In genomic region chr22:37454857-37455686, GRCh38 we compare ENCODE assay signal across 11 cellular contexts. TPM values are rescaled to one million over a fixed set of nuclear protein-coding genes. Genes with fewer than 3 reads are reported as not detected.
DNase-seq lines count a peak whose midpoint lies in the region; FAIRE-seq and TF ChIP-seq lines count a peak whose summit lies in the region.
"Had no signal": no experiment of that assay in that cellular context is flagged by ENCODE, and none has a peak within 500 bp of the region (broad histone marks: within the 10 kb centered on the region; RNA-seq: fewer than 3 reads in every experiment).

No MANE protein-coding gene starts in this region.

- no peak for TF ChIP-seq CTCF in epithelial cell of proximal tubule (conservative IDR thresholded peaks at IDR 0.05; ENCODE audit: low read depth, low read length)

- WGBS in trophoblast cell (ENCODE audit: extremely low coverage, insufficient coverage, insufficient read length) = no CpG with 5 or more reads among the region's 21 CpGs

- H3K9me3 ChIP-seq in trophoblast cell (ENCODE audit: insufficient read depth, low read depth, low read length) = no peaks in the 10 kb centered on the region

- H2BK12ac ChIP-seq in trophoblast cell (ENCODE audit: low read length) = no peak overlapping the region

- no peak overlapping the region for H2AK5ac ChIP-seq in trophoblast cell (ENCODE audit: low read length)

- H3K4me3 ChIP-seq in epithelial cell of proximal tubule (ENCODE audit: low read depth, low read length) (no peak overlapping the region), trophoblast cell (ENCODE audit: low read depth, low read length) (no peak overlapping the region)

- no peak overlapping the region for H4K91ac ChIP-seq in trophoblast cell (ENCODE audit: low read depth, low read length)

- DNase-seq in DMS153 (lab: John Stamatoyannopoulos, UW) (peak; percentile 19), DMS153 treated with DMSO at 0.1 percent for 48 hours (lab: John Stamatoyannopoulos, UW; ENCODE audit: unreplicated experiment) (no peak), RCC 7860 (ENCODE audit: low spot score) (peak; percentile 94), epithelial cell of proximal tubule (ENCODE audit: low read depth) (peak; percentile 87), trophoblast cell (peak; percentile 44 to 71), NK-92 (lab: John Stamatoyannopoulos, UW; ENCODE audit: unreplicated experiment) (no peak)
- DNase-seq in activated naive CD4-positive, alpha-beta T cell treated with Interleukin-2 at 50 U/mL for 16 hours = no peak
- DNase-seq in activated CD4-positive, alpha-beta T cell treated with anti-CD3 and anti-CD28 coated beads for 48 hours = no peak
- DNase-seq: activated B cell treated with CpG ODN at 0.5 μM for 24 hours had no signal

- H2BK5ac ChIP-seq in trophoblast cell (ENCODE audit: low read depth, low read length, poor library complexity) = no peak overlapping the region

- no peak overlapping the region for H3K23ac ChIP-seq in trophoblast cell (ENCODE audit: low read length)

- H4K8ac ChIP-seq in trophoblast cell (ENCODE audit: low read depth, low read length) = no peak overlapping the region

- H3K4me1 ChIP-seq in trophoblast cell (ENCODE audit: control insufficient read depth in 1 of 2, insufficient read depth in 2 of 2, low read length in 2 of 2) = no peaks in the 10 kb centered on the region

- no peak overlapping the region for H3K4me2 ChIP-seq in trophoblast cell (ENCODE audit: low read length)

- no peak overlapping the region for H3K4ac ChIP-seq in trophoblast cell (ENCODE audit: low read depth, low read length)

- H2BK120ac ChIP-seq in trophoblast cell (ENCODE audit: insufficient read depth, low read length, poor library complexity) = no peak overlapping the region

- H3K36me3 ChIP-seq in trophoblast cell (ENCODE audit: control insufficient read depth in 1 of 2, insufficient read depth in 2 of 2, low read length in 2 of 2) = no peaks in the 10 kb centered on the region

- H3K27ac ChIP-seq in trophoblast cell (ENCODE audit: low read depth, low read length) = no peak overlapping the region
- H3K27ac ChIP-seq: 22Rv1 had no signal

- H3K79me1 ChIP-seq in trophoblast cell (ENCODE audit: low read length) = no peaks in the 10 kb centered on the region

- no peak overlapping the region for H3K14ac ChIP-seq in trophoblast cell (ENCODE audit: low read length)

- FAIRE-seq in RCC 7860 (lab: Jason Lieb, UNC) = peak; percentile 96

- no peak overlapping the region for H2AFZ ChIP-seq in trophoblast cell (ENCODE audit: insufficient read depth, low read length, poor library complexity)

- H3K18ac ChIP-seq in trophoblast cell (ENCODE audit: low read length) = no peak overlapping the region

- no peak overlapping the region for H4K12ac ChIP-seq in trophoblast cell (ENCODE audit: low read depth, low read length)

- H3K79me2 ChIP-seq in trophoblast cell (ENCODE audit: control insufficient read depth, insufficient read depth, low read length, poor library complexity) = no peaks in the 10 kb centered on the region

- H3K27me3 ChIP-seq in trophoblast cell (ENCODE audit: insufficient read depth, low read length) = no peaks in the 10 kb centered on the region

- no peak overlapping the region for H3K9ac ChIP-seq in trophoblast cell (ENCODE audit: low read length)

RNA-seq across cellular contexts. Expression of gene ELFN2, which starts 27.8 kb away (rescaled TPM):
- 4.6 and 11.7 TPM in 2 replicates for total RNA-seq in epithelial cell of proximal tubule
- 0.49 and 0.51 TPM in 2 replicates for polyA plus RNA-seq in trophoblast cell (2013)
- total RNA-seq: activated B cell treated with CpG ODN at 0.5 μM for 24 hours had no signal
- polyA plus RNA-seq: IgD-negative memory B cell had no signal

RNA-seq across cellular contexts. Expression of gene MFNG, which starts 31.1 kb away (rescaled TPM):
- total RNA-seq in epithelial cell of proximal tubule = 0.07 TPM in 1 of 2 replicates, not detected in the other
- polyA plus RNA-seq in trophoblast cell (2013) = 0.08 and 0.36 TPM in 2 replicates

Comparison
In these comparisons a context has a peak if more than half of its experiments do, and no peak if none do; other contexts are left out.
1. DNase-seq: peak in DMS153 (single experiment), RCC 7860 (single experiment), epithelial cell of proximal tubule (single experiment) and trophoblast cell (2 of 2); none in DMS153 treated with DMSO at 0.1 percent for 48 hours (single experiment), NK-92 (single experiment), activated naive CD4-positive, alpha-beta T cell treated with Interleukin-2 at 50 U/mL for 16 hours (single experiment) and activated CD4-positive, alpha-beta T cell treated with anti-CD3 and anti-CD28 coated beads for 48 hours (single experiment).